ENCODE assay signal across 29 cellular contexts in genomic region chr12:116650585-116650984, GRCh38.
"Had no signal": no experiment of that assay in that cellular context is flagged by ENCODE, and none has a peak within 500 bp of the region (broad histone marks: within the 10 kb centered on the region; RNA-seq: fewer than 3 reads in every experiment).

No MANE protein-coding gene starts in this region.

- ATAC-seq: activated CD8-positive, alpha-beta T cell treated with anti-CD3 and anti-CD28 coated beads for 36 hours; PC-3 had no signal

- H3K27me3 ChIP-seq: ascending aorta, breast epithelium, Peyer's patch had no signal

- H3K36me3 ChIP-seq: ascending aorta, breast epithelium, Peyer's patch, WERI-Rb-1 had no signal

- DNase-seq: activated CD4-positive, alpha-beta T cell treated with anti-CD3 and anti-CD28 coated beads for 1 hour; activated CD4-positive, alpha-beta T cell treated with anti-CD3 and anti-CD28 coated beads, Interleukin-2, amount 10 ng/mL, durations not matched to agents 24 days and 14 days; activated CD4-positive, alpha-beta T cell treated with anti-CD3 and anti-CD28 coated beads, Interleukin-2, amount 50 U/mL, for 4 hours; activated CD4-positive, CD25-positive, alpha-beta regulatory T cell; activated CD8-positive, alpha-beta T cell treated with anti-CD3 and anti-CD28 coated beads for 36 hours; activated gamma-delta T cell; activated naive CD4-positive, alpha-beta T cell treated with Interleukin-2 at 50 U/mL for 16 hours; activated naive CD8-positive, alpha-beta T cell treated with anti-CD3 and anti-CD28 coated beads, Interleukin-2, amount 10 ng/mL, durations not matched to agents 7 days and 5 days; activated T-cell treated with anti-CD3 and anti-CD28 coated beads, Interleukin-2, amount 50 U/mL, for 24 hours; amygdala; MM.1S; NCI-H1092; NCI-H1436 treated with DMSO at 0.1 percent for 48 hours; NCI-H1694 treated with DMSO at 0.1 percent for 48 hours; NCI-H2029; NCI-H345; NCI-H524 treated with DMSO at 0.1 percent for 48 hours; NK-92 treated with Interleukin-12 subunit alpha and Interleukin-12 subunit beta, amount 100 ng/mL, for 24 hours; PC-3; Peyer's patch; RPMI8226; SHP77 treated with DMSO at 0.1 percent for 48 hours; SW 1271; T-helper 1 cell; T-helper 2 cell; T-helper 9 cell; WERI-Rb-1 had no signal

- H3K4me1 ChIP-seq: ascending aorta, breast epithelium, Peyer's patch had no signal

- H3K4me3 ChIP-seq: ascending aorta, breast epithelium, Peyer's patch had no signal

- H3K27ac ChIP-seq: ascending aorta, breast epithelium, Peyer's patch, WERI-Rb-1 had no signal

- H3K9me3 ChIP-seq: ascending aorta, breast epithelium, Peyer's patch had no signal
